ENCODE assay signal across 17 cellular contexts in the genomic region with DNA sequence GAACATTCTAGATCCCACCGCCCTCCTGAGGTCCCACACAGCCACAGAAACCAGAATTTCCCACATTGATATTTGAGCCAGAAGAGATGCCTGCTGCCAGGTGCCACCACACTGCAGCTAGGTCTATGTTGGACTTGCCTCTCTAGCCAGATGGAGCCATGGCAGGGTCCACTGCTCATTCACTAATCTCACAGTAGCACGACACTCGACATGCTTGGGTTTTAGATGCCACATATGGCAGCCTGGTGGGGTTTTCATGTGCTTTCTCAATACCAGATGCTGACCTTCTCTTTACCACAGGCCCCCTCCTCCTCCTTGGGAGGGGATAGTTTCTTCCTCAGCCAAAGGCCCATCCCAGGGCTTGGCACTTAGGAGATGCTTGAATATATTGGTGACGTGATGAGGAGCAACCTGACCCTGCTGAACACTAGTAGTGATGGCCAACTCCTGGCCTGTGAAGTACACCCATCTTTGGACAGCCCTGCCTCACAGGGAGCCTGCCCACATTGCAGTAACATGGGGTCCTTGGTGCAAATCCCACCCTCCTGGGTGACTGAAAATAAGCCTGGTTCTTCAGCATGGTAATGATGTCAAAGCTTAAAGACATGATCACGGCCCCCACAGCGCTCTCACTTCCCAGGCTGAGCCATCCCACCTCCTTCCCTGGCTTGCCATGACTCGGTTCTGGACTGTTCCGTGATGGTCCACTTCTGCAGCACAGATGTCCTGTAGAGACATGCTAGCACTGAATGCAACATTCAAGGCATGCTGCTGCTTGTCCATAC.
DNase-seq lines count a peak whose midpoint lies in the region; ATAC-seq, FAIRE-seq and TF ChIP-seq lines count a peak whose summit lies in the region.
"Had no signal": no experiment of that assay in that cellular context is flagged by ENCODE, and none has a peak within 500 bp of the region (broad histone marks: within the 10 kb centered on the region; RNA-seq: fewer than 3 reads in every experiment).

No MANE protein-coding gene starts in this region.

- H3K9me3 ChIP-seq in right atrium auricular region (peaks cover 0 to 15% of the 10 kb centered on the region in 2 donors), heart right ventricle (peaks cover 0 to 31% (median 8%) of the 10 kb centered on the region in 11 donors), small intestine (ENCODE audit: control insufficient read depth, low read depth) (no peaks in the 10 kb centered on the region)

- H3K4me3 Mint-ChIP-seq in osteocyte (ENCODE audit: unreplicated experiment): no peak overlapping the region
- H3K4me3 Mint-ChIP-seq: CD14-positive monocyte, GM23338 had no signal

- peaks cover 40% of the 10 kb centered on the region for H3K36me3 Mint-ChIP-seq in osteocyte (ENCODE audit: unreplicated experiment)
- H3K36me3 Mint-ChIP-seq: CD14-positive monocyte had no signal

- no peak for ATAC-seq in heart right ventricle
- no peak for ATAC-seq in HG03139 (IDR thresholded peaks at IDR 0.05; ENCODE audit: unreplicated experiment)
- ATAC-seq: A549, GM23338, K562 had no signal

- intact Hi-C loops in heart right ventricle (cut with DNase I): no loop called here

- TF ChIP-seq CTCF in right atrium auricular region (IDR thresholded peaks at IDR 0.05) (no peak), heart right ventricle (IDR thresholded peaks at IDR 0.05) (no peak), bronchial epithelial cell (IDR thresholded peaks at IDR 0.05; ENCODE audit: insufficient read depth, low read length, severe bottlenecking) (no peak), osteocyte (IDR thresholded peaks at IDR 0.05) (no peak)

- in situ Hi-C loops in ACHN (cut with HindIII; ENCODE audit: low pct_ligation_motif_present, low pct_unique_long_range_greater_than_20kb, low sequenced_read_pairs): no loop called here

- peaks cover 11% of the 10 kb centered on the region for H3K9me3 Mint-ChIP-seq in osteocyte (ENCODE audit: unreplicated experiment)

- H3K4me3 ChIP-seq in right atrium auricular region (no peak overlapping the region), heart right ventricle (no peak overlapping the region), bronchial epithelial cell (ENCODE audit: low read depth, low read length) (no peak overlapping the region), small intestine (ENCODE audit: low read depth in 1 of 2, low read length in 2 of 2) (no peak overlapping the region)
- H3K4me3 ChIP-seq: A549, GM23338, K562 had no signal

- H3K4me1 Mint-ChIP-seq in osteocyte (ENCODE audit: unreplicated experiment): peaks cover 31% of the 10 kb centered on the region
- H3K4me1 Mint-ChIP-seq: GM23338 had no signal

- DNase-seq in right atrium auricular region (ENCODE audit: low spot score): peak; percentile 42
- no peak for DNase-seq in heart right ventricle
- DNase-seq in bronchial epithelial cell (ENCODE audit: low read depth): peak; percentile 32
- peak; percentile 42 for DNase-seq in osteocyte (ENCODE audit: extremely low spot score, unreplicated experiment)
- no peak for DNase-seq in activated CD4-positive, alpha-beta T cell treated with anti-CD3 and anti-CD28 coated beads for 48 hours
- no peak for DNase-seq in ACHN
- no peak for DNase-seq in small intestine
- DNase-seq: AML-193, COR-L47, DMS53, NCI-H1930, NCI-H510A had no signal

- no peaks in the 10 kb centered on the region for H3K36me3 ChIP-seq in right atrium auricular region
- no peaks in the 10 kb centered on the region for H3K36me3 ChIP-seq in heart right ventricle
- no peaks in the 10 kb centered on the region for H3K36me3 ChIP-seq in bronchial epithelial cell (ENCODE audit: control insufficient read depth, insufficient read depth, low read length)
- no peaks in the 10 kb centered on the region for H3K36me3 ChIP-seq in small intestine (ENCODE audit: control insufficient read depth in 2 of 2, insufficient read depth in 2 of 2, low read length in 2 of 2)

- H3K27me3 ChIP-seq in right atrium auricular region: no peaks in the 10 kb centered on the region
- H3K27me3 ChIP-seq in heart right ventricle: no peaks in the 10 kb centered on the region
- H3K27me3 ChIP-seq in bronchial epithelial cell (ENCODE audit: control insufficient read depth, insufficient read depth, low read length): no peaks in the 10 kb centered on the region
- no peaks in the 10 kb centered on the region for H3K27me3 ChIP-seq in small intestine (ENCODE audit: control insufficient read depth in 2 of 2, insufficient read depth in 2 of 2, low read length in 2 of 2)

- peak overlapping the region; percentile 31 for H3K27ac Mint-ChIP-seq in osteocyte (ENCODE audit: unreplicated experiment)
- H3K27ac Mint-ChIP-seq: CD14-positive monocyte, GM23338 had no signal

- 97% methylated on average over 8 of the region's 8 CpGs for WGBS in heart right ventricle, 2 donors
- WGBS in small intestine, 3 donors: 85 to 91% (median 89%) methylated on average over 8 of the region's 8 CpGs

- no peaks in the 10 kb centered on the region for H3K27me3 Mint-ChIP-seq in osteocyte (ENCODE audit: unreplicated experiment)

- FAIRE-seq in bronchial epithelial cell (lab: Jason Lieb, UNC) (no peak), small intestine (lab: Jason Lieb, UNC) (no peak)
- FAIRE-seq: A549, K562 had no signal

- H3K4me1 ChIP-seq in right atrium auricular region (peaks cover 0 to 5% of the 10 kb centered on the region in 2 donors), heart right ventricle (peaks cover under 1 to 12% (median 4%) of the 10 kb centered on the region in 9 donors), small intestine (ENCODE audit: control insufficient read depth in 2 of 2, insufficient read depth in 1 of 2, low read depth in 1 of 2, low read length in 1 of 2) (no peaks in the 10 kb centered on the region)
- H3K4me1 ChIP-seq: A549 had no signal

- H3K27ac ChIP-seq in right atrium auricular region (no peak overlapping the region), heart right ventricle (no peak overlapping the region), small intestine (ENCODE audit: low read depth in 1 of 2, low read length in 1 of 2) (no peak overlapping the region)
- H3K27ac ChIP-seq: A549 had no signal

Comparison
In these comparisons a context has a peak if more than half of its experiments do, and no peak if none do; other contexts are left out.
1. DNase-seq: peak in right atrium auricular region (single experiment), bronchial epithelial cell (single experiment) and osteocyte (single experiment); none in heart right ventricle (0 of 2), activated CD4-positive, alpha-beta T cell treated with anti-CD3 and anti-CD28 coated beads for 48 hours (single experiment), ACHN (single experiment) and small intestine (single experiment).